In the genomic region with DNA sequence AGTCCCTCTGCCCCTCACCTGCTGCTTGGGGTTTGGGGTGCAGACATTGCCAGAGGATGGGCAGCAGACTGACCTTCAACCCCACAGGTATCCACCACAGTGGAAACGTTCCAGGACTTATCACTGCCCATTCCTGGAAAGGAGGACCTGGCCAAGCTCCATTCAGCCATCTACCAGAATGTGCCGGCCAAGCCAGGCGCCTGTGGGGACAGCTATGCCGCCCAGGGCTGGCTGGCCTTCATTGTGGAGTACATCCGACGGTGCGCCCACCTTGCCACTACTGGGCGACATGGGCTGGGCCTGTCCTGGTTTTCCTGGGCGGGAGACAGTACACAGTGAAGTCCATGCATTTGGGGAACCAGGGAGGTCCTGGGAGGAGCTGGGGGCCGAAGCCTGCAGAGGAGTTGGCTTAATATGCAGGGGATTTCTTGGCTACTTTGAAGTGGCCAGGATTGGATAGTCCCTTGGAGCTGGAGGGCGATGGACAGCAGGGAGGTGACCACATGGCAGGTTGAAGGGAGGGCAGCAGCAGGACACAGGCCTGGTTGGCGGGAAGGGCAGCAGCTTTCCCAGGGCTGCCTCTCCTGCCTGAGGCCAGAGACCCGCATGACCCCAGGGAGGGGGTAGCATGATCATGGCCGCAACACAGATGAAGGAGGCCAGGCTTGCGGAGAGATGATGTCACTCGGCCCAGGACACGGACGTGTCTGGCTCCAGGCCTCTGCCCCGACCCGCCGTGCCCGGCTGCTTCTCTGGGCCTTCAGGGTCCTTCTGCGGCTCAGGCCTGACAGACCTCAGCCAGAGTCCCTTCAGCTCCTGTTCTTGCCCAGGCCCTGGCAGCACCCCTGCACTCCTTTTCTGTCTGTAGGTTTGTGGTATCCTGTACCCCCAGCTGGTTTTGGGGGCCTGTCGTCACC, we compare ENCODE assay signal across 1 cellular context.
TF ChIP-seq lines count a peak whose summit lies in the region.

No MANE protein-coding gene starts in this region.

TF ChIP-seq in GM23338, 12 proteins besides CTCF, POLR2A, EP300 and RAD21:
- TF ChIP-seq EZH2phosphoT487 (IDR thresholded peaks at IDR 0.05; ENCODE audit: unreplicated experiment): no peak
- TF ChIP-seq, protein P1, sequence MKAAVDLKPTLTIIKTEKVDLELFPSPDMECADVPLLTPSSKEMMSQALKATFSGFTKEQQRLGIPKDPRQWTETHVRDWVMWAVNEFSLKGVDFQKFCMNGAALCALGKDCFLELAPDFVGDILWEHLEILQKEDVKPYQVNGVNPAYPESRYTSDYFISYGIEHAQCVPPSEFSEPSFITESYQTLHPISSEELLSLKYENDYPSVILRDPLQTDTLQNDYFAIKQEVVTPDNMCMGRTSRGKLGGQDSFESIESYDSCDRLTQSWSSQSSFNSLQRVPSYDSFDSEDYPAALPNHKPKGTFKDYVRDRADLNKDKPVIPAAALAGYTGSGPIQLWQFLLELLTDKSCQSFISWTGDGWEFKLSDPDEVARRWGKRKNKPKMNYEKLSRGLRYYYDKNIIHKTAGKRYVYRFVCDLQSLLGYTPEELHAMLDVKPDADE (IDR thresholded peaks at IDR 0.05): no peak
- no peak for TF ChIP-seq POLR2AphosphoS5 (IDR thresholded peaks at IDR 0.05; ENCODE audit: low read depth)
- no peak for TF ChIP-seq CREB1 (CRISPR knock-in tag; IDR thresholded peaks at IDR 0.05; ENCODE audit: low read depth)
- TF ChIP-seq STAT1 (IDR thresholded peaks at IDR 0.05; ENCODE audit: unreplicated experiment): no peak
- no peak for TF ChIP-seq ZNF331 (CRISPR knock-in tag; IDR thresholded peaks at IDR 0.05; ENCODE audit: low read depth)
- no peak for TF ChIP-seq JUNB (IDR thresholded peaks at IDR 0.05; ENCODE audit: unreplicated experiment)
- TF ChIP-seq REST (IDR thresholded peaks at IDR 0.05; ENCODE audit: unreplicated experiment): no peak
- no peak for TF ChIP-seq EZH2 (IDR thresholded peaks at IDR 0.05; ENCODE audit: low read depth, unreplicated experiment)
- no peak for TF ChIP-seq ZNF462 (CRISPR knock-in tag; IDR thresholded peaks at IDR 0.05)
- TF ChIP-seq ZNF114 (CRISPR knock-in tag; IDR thresholded peaks at IDR 0.05): no peak
- TF ChIP-seq NANOG (IDR thresholded peaks at IDR 0.05; ENCODE audit: borderline replicate concordance): no peak
